Comparison of ENCODE assay signal across 1 cellular context in the genomic region with DNA sequence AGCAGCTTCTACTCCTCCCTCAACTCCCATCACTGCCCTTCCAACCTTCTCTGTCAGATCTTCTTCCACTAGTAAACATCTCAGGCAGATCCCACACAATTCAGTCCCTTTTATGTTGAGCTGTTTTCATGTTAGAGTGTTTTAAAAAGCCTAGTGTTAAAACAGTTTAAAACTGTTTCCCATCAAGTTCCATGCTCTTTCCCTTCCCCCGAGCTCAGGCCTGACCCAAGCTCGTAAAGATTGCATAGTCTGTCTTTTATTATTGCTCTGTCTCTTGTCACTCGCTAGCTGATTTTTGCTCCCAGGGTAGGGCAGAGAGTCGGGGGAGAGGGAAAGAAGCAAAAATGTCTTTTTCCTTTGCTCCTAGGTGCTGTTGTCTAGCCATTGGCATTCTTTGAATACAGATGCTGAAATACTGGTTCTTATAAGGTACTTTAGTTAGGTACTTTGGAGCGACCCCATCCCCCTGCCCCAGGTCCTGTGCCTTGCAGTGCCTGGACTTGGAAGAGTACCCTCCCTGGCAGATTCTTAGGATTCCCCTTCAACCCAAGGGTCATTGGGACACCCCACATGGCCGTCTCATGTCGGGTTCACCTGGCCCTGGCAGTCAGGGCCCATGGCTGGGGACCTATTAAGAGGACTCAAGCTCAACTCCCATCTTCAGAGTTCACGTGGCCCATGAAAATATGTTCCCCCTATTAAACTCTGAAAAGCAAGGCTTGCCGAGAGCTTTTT.
TF ChIP-seq lines count a peak whose summit lies in the region.

No MANE protein-coding gene starts in this region.

TF ChIP-seq in GM23338, 12 proteins besides CTCF, POLR2A, EP300 and RAD21 (continued from another document):
- TF ChIP-seq, protein P1, sequence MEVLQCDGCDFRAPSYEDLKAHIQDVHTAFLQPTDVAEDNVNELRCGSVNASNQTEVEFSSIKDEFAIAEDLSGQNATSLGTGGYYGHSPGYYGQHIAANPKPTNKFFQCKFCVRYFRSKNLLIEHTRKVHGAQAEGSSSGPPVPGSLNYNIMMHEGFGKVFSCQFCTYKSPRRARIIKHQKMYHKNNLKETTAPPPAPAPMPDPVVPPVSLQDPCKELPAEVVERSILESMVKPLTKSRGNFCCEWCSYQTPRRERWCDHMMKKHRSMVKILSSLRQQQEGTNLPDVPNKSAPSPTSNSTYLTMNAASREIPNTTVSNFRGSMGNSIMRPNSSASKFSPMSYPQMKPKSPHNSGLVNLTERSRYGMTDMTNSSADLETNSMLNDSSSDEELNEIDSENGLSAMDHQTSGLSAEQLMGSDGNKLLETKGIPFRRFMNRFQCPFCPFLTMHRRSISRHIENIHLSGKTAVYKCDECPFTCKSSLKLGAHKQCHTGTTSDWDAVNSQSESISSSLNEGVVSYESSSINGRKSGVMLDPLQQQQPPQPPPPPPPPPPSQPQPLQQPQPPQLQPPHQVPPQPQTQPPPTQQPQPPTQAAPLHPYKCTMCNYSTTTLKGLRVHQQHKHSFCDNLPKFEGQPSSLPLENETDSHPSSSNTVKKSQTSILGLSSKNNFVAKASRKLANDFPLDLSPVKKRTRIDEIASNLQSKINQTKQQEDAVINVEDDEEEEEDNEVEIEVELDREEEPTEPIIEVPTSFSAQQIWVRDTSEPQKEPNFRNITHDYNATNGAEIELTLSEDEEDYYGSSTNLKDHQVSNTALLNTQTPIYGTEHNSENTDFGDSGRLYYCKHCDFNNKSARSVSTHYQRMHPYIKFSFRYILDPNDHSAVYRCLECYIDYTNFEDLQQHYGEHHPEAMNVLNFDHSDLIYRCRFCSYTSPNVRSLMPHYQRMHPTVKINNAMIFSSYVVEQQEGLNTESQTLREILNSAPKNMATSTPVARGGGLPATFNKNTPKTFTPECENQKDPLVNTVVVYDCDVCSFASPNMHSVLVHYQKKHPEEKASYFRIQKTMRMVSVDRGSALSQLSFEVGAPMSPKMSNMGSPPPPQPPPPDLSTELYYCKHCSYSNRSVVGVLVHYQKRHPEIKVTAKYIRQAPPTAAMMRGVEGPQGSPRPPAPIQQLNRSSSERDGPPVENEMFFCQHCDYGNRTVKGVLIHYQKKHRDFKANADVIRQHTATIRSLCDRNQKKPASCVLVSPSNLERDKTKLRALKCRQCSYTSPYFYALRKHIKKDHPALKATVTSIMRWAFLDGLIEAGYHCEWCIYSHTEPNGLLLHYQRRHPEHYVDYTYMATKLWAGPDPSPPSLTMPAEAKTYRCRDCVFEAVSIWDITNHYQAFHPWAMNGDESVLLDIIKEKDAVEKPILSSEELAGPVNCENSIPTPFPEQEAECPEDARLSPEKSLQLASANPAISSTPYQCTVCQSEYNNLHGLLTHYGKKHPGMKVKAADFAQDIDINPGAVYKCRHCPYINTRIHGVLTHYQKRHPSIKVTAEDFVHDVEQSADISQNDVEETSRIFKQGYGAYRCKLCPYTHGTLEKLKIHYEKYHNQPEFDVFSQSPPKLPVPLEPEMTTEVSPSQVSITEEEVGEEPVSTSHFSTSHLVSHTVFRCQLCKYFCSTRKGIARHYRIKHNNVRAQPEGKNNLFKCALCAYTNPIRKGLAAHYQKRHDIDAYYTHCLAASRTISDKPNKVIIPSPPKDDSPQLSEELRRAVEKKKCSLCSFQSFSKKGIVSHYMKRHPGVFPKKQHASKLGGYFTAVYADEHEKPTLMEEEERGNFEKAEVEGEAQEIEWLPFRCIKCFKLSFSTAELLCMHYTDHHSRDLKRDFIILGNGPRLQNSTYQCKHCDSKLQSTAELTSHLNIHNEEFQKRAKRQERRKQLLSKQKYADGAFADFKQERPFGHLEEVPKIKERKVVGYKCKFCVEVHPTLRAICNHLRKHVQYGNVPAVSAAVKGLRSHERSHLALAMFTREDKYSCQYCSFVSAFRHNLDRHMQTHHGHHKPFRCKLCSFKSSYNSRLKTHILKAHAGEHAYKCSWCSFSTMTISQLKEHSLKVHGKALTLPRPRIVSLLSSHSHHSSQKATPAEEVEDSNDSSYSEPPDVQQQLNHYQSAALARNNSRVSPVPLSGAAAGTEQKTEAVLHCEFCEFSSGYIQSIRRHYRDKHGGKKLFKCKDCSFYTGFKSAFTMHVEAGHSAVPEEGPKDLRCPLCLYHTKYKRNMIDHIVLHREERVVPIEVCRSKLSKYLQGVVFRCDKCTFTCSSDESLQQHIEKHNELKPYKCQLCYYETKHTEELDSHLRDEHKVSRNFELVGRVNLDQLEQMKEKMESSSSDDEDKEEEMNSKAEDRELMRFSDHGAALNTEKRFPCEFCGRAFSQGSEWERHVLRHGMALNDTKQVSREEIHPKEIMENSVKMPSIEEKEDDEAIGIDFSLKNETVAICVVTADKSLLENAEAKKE (CRISPR knock-in tag; IDR thresholded peaks at IDR 0.05), result no peak
- TF ChIP-seq STAT1 (IDR thresholded peaks at IDR 0.05; ENCODE audit: unreplicated experiment) (no peak), ZNF331 (CRISPR knock-in tag; IDR thresholded peaks at IDR 0.05; ENCODE audit: low read depth) (no peak), JUNB (IDR thresholded peaks at IDR 0.05; ENCODE audit: unreplicated experiment) (no peak), CREB1 (CRISPR knock-in tag; IDR thresholded peaks at IDR 0.05; ENCODE audit: low read depth) (no peak), ZNF114 (CRISPR knock-in tag; IDR thresholded peaks at IDR 0.05) (no peak), POLR2AphosphoS5 (IDR thresholded peaks at IDR 0.05; ENCODE audit: low read depth) (no peak), EZH2phosphoT487 (IDR thresholded peaks at IDR 0.05; ENCODE audit: unreplicated experiment) (no peak), NANOG (IDR thresholded peaks at IDR 0.05; ENCODE audit: borderline replicate concordance) (no peak)
- TF ChIP-seq, protein P2, sequence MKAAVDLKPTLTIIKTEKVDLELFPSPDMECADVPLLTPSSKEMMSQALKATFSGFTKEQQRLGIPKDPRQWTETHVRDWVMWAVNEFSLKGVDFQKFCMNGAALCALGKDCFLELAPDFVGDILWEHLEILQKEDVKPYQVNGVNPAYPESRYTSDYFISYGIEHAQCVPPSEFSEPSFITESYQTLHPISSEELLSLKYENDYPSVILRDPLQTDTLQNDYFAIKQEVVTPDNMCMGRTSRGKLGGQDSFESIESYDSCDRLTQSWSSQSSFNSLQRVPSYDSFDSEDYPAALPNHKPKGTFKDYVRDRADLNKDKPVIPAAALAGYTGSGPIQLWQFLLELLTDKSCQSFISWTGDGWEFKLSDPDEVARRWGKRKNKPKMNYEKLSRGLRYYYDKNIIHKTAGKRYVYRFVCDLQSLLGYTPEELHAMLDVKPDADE (IDR thresholded peaks at IDR 0.05), result no peak
- TF ChIP-seq, protein P3, sequence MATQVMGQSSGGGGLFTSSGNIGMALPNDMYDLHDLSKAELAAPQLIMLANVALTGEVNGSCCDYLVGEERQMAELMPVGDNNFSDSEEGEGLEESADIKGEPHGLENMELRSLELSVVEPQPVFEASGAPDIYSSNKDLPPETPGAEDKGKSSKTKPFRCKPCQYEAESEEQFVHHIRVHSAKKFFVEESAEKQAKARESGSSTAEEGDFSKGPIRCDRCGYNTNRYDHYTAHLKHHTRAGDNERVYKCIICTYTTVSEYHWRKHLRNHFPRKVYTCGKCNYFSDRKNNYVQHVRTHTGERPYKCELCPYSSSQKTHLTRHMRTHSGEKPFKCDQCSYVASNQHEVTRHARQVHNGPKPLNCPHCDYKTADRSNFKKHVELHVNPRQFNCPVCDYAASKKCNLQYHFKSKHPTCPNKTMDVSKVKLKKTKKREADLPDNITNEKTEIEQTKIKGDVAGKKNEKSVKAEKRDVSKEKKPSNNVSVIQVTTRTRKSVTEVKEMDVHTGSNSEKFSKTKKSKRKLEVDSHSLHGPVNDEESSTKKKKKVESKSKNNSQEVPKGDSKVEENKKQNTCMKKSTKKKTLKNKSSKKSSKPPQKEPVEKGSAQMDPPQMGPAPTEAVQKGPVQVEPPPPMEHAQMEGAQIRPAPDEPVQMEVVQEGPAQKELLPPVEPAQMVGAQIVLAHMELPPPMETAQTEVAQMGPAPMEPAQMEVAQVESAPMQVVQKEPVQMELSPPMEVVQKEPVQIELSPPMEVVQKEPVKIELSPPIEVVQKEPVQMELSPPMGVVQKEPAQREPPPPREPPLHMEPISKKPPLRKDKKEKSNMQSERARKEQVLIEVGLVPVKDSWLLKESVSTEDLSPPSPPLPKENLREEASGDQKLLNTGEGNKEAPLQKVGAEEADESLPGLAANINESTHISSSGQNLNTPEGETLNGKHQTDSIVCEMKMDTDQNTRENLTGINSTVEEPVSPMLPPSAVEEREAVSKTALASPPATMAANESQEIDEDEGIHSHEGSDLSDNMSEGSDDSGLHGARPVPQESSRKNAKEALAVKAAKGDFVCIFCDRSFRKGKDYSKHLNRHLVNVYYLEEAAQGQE (IDR thresholded peaks at IDR 0.05; ENCODE audit: unreplicated experiment), result no peak
TF ChIP-seq in GM23338: peak in this region for 0.
